ENCODE assay signal across 11 cellular contexts in the genomic region with DNA sequence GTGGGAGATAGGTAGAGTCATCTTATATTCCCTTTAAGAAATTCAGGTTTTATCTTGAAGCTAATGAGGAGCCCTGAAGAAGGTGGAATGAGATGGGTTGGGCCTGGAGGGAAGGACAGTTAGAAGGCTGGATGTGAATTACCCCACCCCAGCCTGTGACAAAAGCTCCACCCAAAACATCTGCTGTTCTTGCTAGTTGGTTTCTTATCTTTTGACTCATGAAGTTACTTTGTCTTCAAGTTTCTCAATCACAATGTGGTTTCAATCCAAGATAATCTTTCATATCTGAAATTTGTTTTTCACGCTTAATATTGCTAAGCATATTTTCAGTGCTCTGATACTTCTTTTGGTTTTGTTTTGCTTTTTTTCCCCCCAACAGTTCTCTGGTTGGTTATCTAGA. TPM values are rescaled to one million over a fixed set of nuclear protein-coding genes. Genes with fewer than 3 reads are reported as not detected.
A peak's percentile ranks its signal among the peaks of the same experiment; 100 is the strongest.
DNase-seq lines count a peak whose midpoint lies in the region; ATAC-seq and TF ChIP-seq lines count a peak whose summit lies in the region.
"Had no signal": no experiment of that assay in that cellular context is flagged by ENCODE, and none has a peak within 500 bp of the region (broad histone marks: within the 10 kb centered on the region; RNA-seq: fewer than 3 reads in every experiment).

No MANE protein-coding gene starts in this region.

- H3K27me3 ChIP-seq in KMS-11 (ENCODE audit: insufficient read depth, low read depth) (no peaks in the 10 kb centered on the region), upper lobe of right lung (no peaks in the 10 kb centered on the region)
- H3K27me3 ChIP-seq: neutrophil, SJSA1 had no signal

- no peaks in the 10 kb centered on the region for H4K20me1 ChIP-seq in KMS-11 (ENCODE audit: insufficient read depth)

- peak; percentile 77 for ATAC-seq in GM18511 (IDR thresholded peaks at IDR 0.05; ENCODE audit: unreplicated experiment)
- ATAC-seq in GM21717 (IDR thresholded peaks at IDR 0.05; ENCODE audit: unreplicated experiment), result peak; percentile 79
- ATAC-seq in HG03460 (IDR thresholded peaks at IDR 0.05; ENCODE audit: unreplicated experiment), result no peak
- no peak for ATAC-seq in upper lobe of right lung

- H3K4me1 ChIP-seq in KMS-11 (ENCODE audit: low read depth, poor library complexity, severe bottlenecking), result peaks cover 29% of the 10 kb centered on the region
- H3K4me1 ChIP-seq in upper lobe of right lung, result no peaks in the 10 kb centered on the region
- H3K4me1 ChIP-seq: SJSA1 had no signal

- H3K27ac ChIP-seq in KMS-11 (peak overlapping the region; percentile 92), upper lobe of right lung (no peak overlapping the region)
- H3K27ac ChIP-seq: neutrophil, SJSA1 had no signal

- H3K36me3 ChIP-seq in KMS-11 (ENCODE audit: insufficient read depth), result no peaks in the 10 kb centered on the region
- no peaks in the 10 kb centered on the region for H3K36me3 ChIP-seq in upper lobe of right lung
- H3K36me3 ChIP-seq: neutrophil, SJSA1 had no signal

- H3K4me3 ChIP-seq in KMS-11 (IDR thresholded peaks at IDR 0.05; ENCODE audit: insufficient read depth, low read depth, low read length) (no peak overlapping the region), fibroblast of pulmonary artery (replicated peaks; ENCODE audit: low read depth, low read length) (no peak overlapping the region), upper lobe of right lung (no peak overlapping the region)
- H3K4me3 ChIP-seq: SJSA1 had no signal

- intact Hi-C loops in upper lobe of right lung (cut with DNase I), result no loop called here

- no peaks in the 10 kb centered on the region for H3K9me3 ChIP-seq in upper lobe of right lung
- H3K9me3 ChIP-seq: neutrophil, SJSA1 had no signal

- H3K9ac ChIP-seq in KMS-11, result peak overlapping the region; percentile 26; the same call in 1 of the 2 replicates

- peak; percentile 56 for DNase-seq in fibroblast of pulmonary artery (ENCODE audit: low read depth)
- no peak for DNase-seq in amniotic stem cell (lab: John Stamatoyannopoulos, UW)
- DNase-seq in upper lobe of right lung, result no peak
- no peak for DNase-seq in NOMO-1 treated with dmso at 0.1 percent for 144 hours (lab: John Stamatoyannopoulos, UW; ENCODE audit: unreplicated experiment)
- DNase-seq: NCI-H1417 treated with DMSO at 0.1 percent for 48 hours had no signal

- no peak for TF ChIP-seq CTCF in KMS-11 (conservative IDR thresholded peaks at IDR 0.05; ENCODE audit: low read depth, low read length)
- TF ChIP-seq CTCF in fibroblast of pulmonary artery (IDR thresholded peaks at IDR 0.05; ENCODE audit: low read length, missing control alignments), result no peak
- no peak for TF ChIP-seq CTCF in upper lobe of right lung (IDR thresholded peaks at IDR 0.05)

- peak overlapping the region; percentile 30; the same call in 1 of the 2 replicates for H2AFZ ChIP-seq in KMS-11 (ENCODE audit: low read depth)

- no peaks in the 10 kb centered on the region for H3K79me2 ChIP-seq in KMS-11 (ENCODE audit: insufficient read depth, low read depth)

- H3K4me2 ChIP-seq in KMS-11, result peak overlapping the region; percentile 81; the same call in 1 of the 2 replicates

RNA-seq across cellular contexts. Expression of a gene that starts 38.3 kb away (rescaled TPM):
- total RNA-seq in upper lobe of right lung, result 224 TPM

Comparison
In these comparisons a context has a peak if more than half of its experiments do, and no peak if none do; other contexts are left out.
1. ATAC-seq: peak in GM18511 (single experiment) and GM21717 (single experiment); none in HG03460 (single experiment) and upper lobe of right lung (single experiment).